Comparison of ENCODE assay signal across 1 cellular context in genomic region chr16:66872927-66873684, GRCh38.
TF ChIP-seq lines count a peak whose summit lies in the region.

No MANE protein-coding gene starts in this region.

TF ChIP-seq in HepG2, 621 proteins besides CTCF, POLR2A, EP300 and RAD21 (continued from another document and continues in another):
- TF ChIP-seq PRDM10 (CRISPR knock-in tag; IDR thresholded peaks at IDR 0.05; ENCODE audit: low read depth) (no peak; the same call in 1 of the 2 replicates), AGO1 (IDR thresholded peaks at IDR 0.05; ENCODE audit: low read depth, low read length, poor library complexity, severe bottlenecking) (peak; percentile 76), ZNF407 (CRISPR knock-in tag; IDR thresholded peaks at IDR 0.05; ENCODE audit: not compliant biosample characterization) (peak; percentile 87), AFF4 (CRISPR knock-in tag; IDR thresholded peaks at IDR 0.05) (no peak), CREB1 (IDR thresholded peaks at IDR 0.05) (no peak), CREB1 (CRISPR knock-in tag; IDR thresholded peaks at IDR 0.05) (no peak), MBNL3 (CRISPR knock-in tag; conservative IDR thresholded peaks at IDR 0.05) (no peak), DMAP1 (CRISPR knock-in tag; IDR thresholded peaks at IDR 0.05) (peak; percentile 68; the same call in 1 of the 2 replicates), ZNF512B (CRISPR knock-in tag; IDR thresholded peaks at IDR 0.05; ENCODE audit: borderline replicate concordance) (peak; percentile 95; the same call in 1 of the 2 replicates), JUN (CRISPR knock-in tag; IDR thresholded peaks at IDR 0.05) (no peak), ZKSCAN5 (CRISPR knock-in tag; IDR thresholded peaks at IDR 0.05) (no peak), FOXM1 (CRISPR knock-in tag; IDR thresholded peaks at IDR 0.05) (no peak), ATAD3A (CRISPR knock-in tag; IDR thresholded peaks at IDR 0.05) (no peak), NRL (CRISPR knock-in tag; IDR thresholded peaks at IDR 0.05; ENCODE audit: borderline replicate concordance) (peak; percentile 97), RBM39 (IDR thresholded peaks at IDR 0.05; ENCODE audit: low read depth, low read length, poor library complexity, severe bottlenecking) (peak; percentile 70), ZNF562 (CRISPR knock-in tag; IDR thresholded peaks at IDR 0.05; ENCODE audit: borderline replicate concordance) (no peak), ZFP90 (CRISPR knock-in tag; IDR thresholded peaks at IDR 0.05; ENCODE audit: borderline replicate concordance) (peak; percentile 86; the same call in 1 of the 2 replicates), THRA (CRISPR knock-in tag; IDR thresholded peaks at IDR 0.05; ENCODE audit: borderline replicate concordance) (peak; percentile 72; the same call in 1 of the 2 replicates), CCDC6 (CRISPR knock-in tag; IDR thresholded peaks at IDR 0.05) (no peak; the same call in 1 of the 2 replicates), MLX (CRISPR knock-in tag; IDR thresholded peaks at IDR 0.05) (no peak), PHB2 (IDR thresholded peaks at IDR 0.05; ENCODE audit: partially characterized antibody) (no peak), ZNF780A (CRISPR knock-in tag; IDR thresholded peaks at IDR 0.05) (peak; percentile 50; the same call in 1 of the 2 replicates)
